In the genomic region with DNA sequence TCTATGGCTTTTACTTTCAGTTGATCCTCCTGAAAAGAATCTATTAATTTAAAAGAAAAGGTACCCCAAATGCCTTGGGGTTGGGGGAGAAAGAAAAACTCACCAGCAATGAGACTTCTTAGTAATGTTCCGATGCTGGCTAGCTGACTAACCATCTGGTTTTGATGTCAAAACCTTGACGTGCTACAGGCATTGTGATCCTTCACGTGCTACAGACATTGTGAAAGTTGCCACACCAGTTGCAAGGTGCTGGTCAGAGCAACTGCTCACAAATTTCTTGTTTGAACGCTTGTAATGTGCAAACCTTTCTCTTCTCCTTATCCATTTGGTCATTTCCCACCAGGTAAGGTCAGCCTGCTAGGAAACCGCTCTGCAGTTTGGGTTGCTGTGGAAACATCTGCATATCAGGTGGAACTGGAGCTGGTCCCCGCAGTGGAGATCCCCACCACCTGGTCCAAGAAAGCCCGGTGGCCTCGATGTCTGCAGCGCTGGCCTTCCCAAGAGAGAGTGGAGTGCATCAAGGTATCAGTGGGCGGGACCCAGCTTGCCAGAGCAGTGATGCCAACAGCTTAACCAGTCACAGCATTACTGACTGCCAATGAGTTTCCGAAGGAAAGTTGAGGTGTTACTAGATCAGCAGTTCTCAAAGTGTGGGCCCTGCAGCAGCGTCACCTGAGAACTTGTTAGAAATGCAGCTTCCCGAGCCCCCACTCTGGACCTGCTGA, we compare ENCODE assay signal across 18 cellular contexts. TPM values are rescaled to one million over a fixed set of nuclear protein-coding genes. Genes with fewer than 3 reads are reported as not detected.
A peak's percentile ranks its signal among the peaks of the same experiment; 100 is the strongest.
DNase-seq lines count a peak whose midpoint lies in the region; ATAC-seq and TF ChIP-seq lines count a peak whose summit lies in the region.
"Had no signal": no experiment of that assay in that cellular context is flagged by ENCODE, and none has a peak within 500 bp of the region (broad histone marks: within the 10 kb centered on the region; RNA-seq: fewer than 3 reads in every experiment).

No MANE protein-coding gene starts in this region.

- no peaks in the 10 kb centered on the region for H3K9me3 ChIP-seq in T-helper 17 cell (ENCODE audit: control insufficient read depth, low read length, poor library complexity, severe bottlenecking)

- H3K4me3 Mint-ChIP-seq in activated CD4-positive, alpha-beta memory T cell treated with anti-CD3 and anti-CD28 coated beads for 36 hours, result no peak overlapping the region
- H3K4me3 Mint-ChIP-seq in activated CD4-positive, alpha-beta memory T cell treated with anti-CD3 and anti-CD28 coated beads, Interleukin-2, amount 10 ng/mL, durations not matched to agents 7 days and 5 days, result no peak overlapping the region
- H3K4me3 Mint-ChIP-seq in T-helper 17 cell (no peak overlapping the region), osteocyte (ENCODE audit: unreplicated experiment) (no peak overlapping the region)
- no peak overlapping the region for H3K4me3 Mint-ChIP-seq in activated T-helper 1 cell treated with anti-CD3 and anti-CD28 coated beads, Interleukin-12 subunit alpha, Interleukin-12 subunit beta, Interleukin-2, Interleukin-4 antibody, amounts not matched to agents 30 ng/mL and 10 ng/mL and 1 ng/mL, durations not matched to agents 14 hours and 24 hours and 36 hours
- H3K4me3 Mint-ChIP-seq: IgD-negative memory B cell had no signal

- DNase-seq in activated CD4-positive, alpha-beta memory T cell treated with anti-CD3 and anti-CD28 coated beads for 36 hours, result peak; percentile 31
- DNase-seq in activated CD4-positive, alpha-beta memory T cell treated with anti-CD3 and anti-CD28 coated beads, Interleukin-2, amount 10 ng/mL, durations not matched to agents 7 days and 5 days, result no peak
- no peak for DNase-seq in T-helper 17 cell
- peak; percentile 33 for DNase-seq in ecto neural progenitor cell (ENCODE audit: low spot score)
- DNase-seq in osteocyte (ENCODE audit: extremely low spot score, unreplicated experiment), result peak; percentile 57
- DNase-seq in hypothalamus (lab: John Stamatoyannopoulos, UW), result no peak
- DNase-seq in activated T-helper 1 cell treated with anti-CD3 and anti-CD28 coated beads, Interleukin-12 subunit alpha, Interleukin-12 subunit beta, Interleukin-2, Interleukin-4 antibody, amounts not matched to agents 30 ng/mL and 10 ng/mL and 1 ng/mL, durations not matched to agents 14 hours and 24 hours and 36 hours (ENCODE audit: low spot score), result no peak
- DNase-seq: AML-193, Calu3, MV-4-11, NCI-H1417 treated with DMSO at 0.1 percent for 48 hours, NCI-H2029, NCI-H510A had no signal

- CTCF ChIA-PET in activated CD4-positive, alpha-beta memory T cell treated with anti-CD3 and anti-CD28 coated beads for 36 hours (lab: Charles Lee), result interaction anchor here (1.1 to 2.0 kb wide), 3 partner anchors 11 to 358 kb away, joined by 3 to 9 read pairs (median 5); no protein-coding TSS in a partner anchor
- CTCF ChIA-PET in activated CD4-positive, alpha-beta memory T cell treated with anti-CD3 and anti-CD28 coated beads, Interleukin-2, amount 10 ng/mL, durations not matched to agents 7 days and 5 days (lab: Charles Lee), result interaction anchor here (1.6 kb wide), 1 partner anchor 12 kb away, joined by 9 read pairs; no protein-coding TSS in a partner anchor

- peaks cover 24% of the 10 kb centered on the region for H3K27me3 Mint-ChIP-seq in activated CD4-positive, alpha-beta memory T cell treated with anti-CD3 and anti-CD28 coated beads for 36 hours
- H3K27me3 Mint-ChIP-seq in activated CD4-positive, alpha-beta memory T cell treated with anti-CD3 and anti-CD28 coated beads, Interleukin-2, amount 10 ng/mL, durations not matched to agents 7 days and 5 days, result peaks cover 26% of the 10 kb centered on the region
- H3K27me3 Mint-ChIP-seq in T-helper 17 cell (peaks cover 34% of the 10 kb centered on the region), osteocyte (ENCODE audit: unreplicated experiment) (peaks cover 59% of the 10 kb centered on the region)
- H3K27me3 Mint-ChIP-seq in activated T-helper 1 cell treated with anti-CD3 and anti-CD28 coated beads, Interleukin-12 subunit alpha, Interleukin-12 subunit beta, Interleukin-2, Interleukin-4 antibody, amounts not matched to agents 30 ng/mL and 10 ng/mL and 1 ng/mL, durations not matched to agents 14 hours and 24 hours and 36 hours (ENCODE audit: insufficient read depth), result peaks cover 22% of the 10 kb centered on the region

- TF ChIP-seq CTCF in osteocyte (IDR thresholded peaks at IDR 0.05), result no peak

- POLR2A ChIA-PET in activated CD4-positive, alpha-beta memory T cell treated with anti-CD3 and anti-CD28 coated beads for 36 hours (lab: Charles Lee), result no interaction called here
- POLR2A ChIA-PET in activated CD4-positive, alpha-beta memory T cell treated with anti-CD3 and anti-CD28 coated beads, Interleukin-2, amount 10 ng/mL, durations not matched to agents 7 days and 5 days (lab: Charles Lee), result interaction anchor here (0.9 kb wide), 1 partner anchor 11 kb away, joined by 3 read pairs; no protein-coding TSS in a partner anchor

- intact Hi-C loops in activated CD4-positive, alpha-beta memory T cell treated with anti-CD3 and anti-CD28 coated beads for 36 hours (cut with micrococcal nuclease), result loop anchor here (5.0 kb wide), 1 partner anchor 250 kb away; no protein-coding TSS in a partner anchor
- intact Hi-C loops in activated T-helper 1 cell treated with anti-CD3 and anti-CD28 coated beads, Interleukin-12 subunit alpha, Interleukin-12 subunit beta, Interleukin-2, Interleukin-4 antibody, amounts not matched to agents 30 ng/mL and 10 ng/mL and 1 ng/mL, durations not matched to agents 14 hours and 24 hours and 36 hours (cut with micrococcal nuclease), result loop anchor here (5.0 kb wide), 1 partner anchor 130 kb away; no protein-coding TSS in a partner anchor

- H3K9me3 Mint-ChIP-seq in activated CD4-positive, alpha-beta memory T cell treated with anti-CD3 and anti-CD28 coated beads for 36 hours, result no peaks in the 10 kb centered on the region
- no peaks in the 10 kb centered on the region for H3K9me3 Mint-ChIP-seq in activated CD4-positive, alpha-beta memory T cell treated with anti-CD3 and anti-CD28 coated beads, Interleukin-2, amount 10 ng/mL, durations not matched to agents 7 days and 5 days
- H3K9me3 Mint-ChIP-seq in osteocyte (ENCODE audit: unreplicated experiment), result no peaks in the 10 kb centered on the region
- no peaks in the 10 kb centered on the region for H3K9me3 Mint-ChIP-seq in activated T-helper 1 cell treated with anti-CD3 and anti-CD28 coated beads, Interleukin-12 subunit alpha, Interleukin-12 subunit beta, Interleukin-2, Interleukin-4 antibody, amounts not matched to agents 30 ng/mL and 10 ng/mL and 1 ng/mL, durations not matched to agents 14 hours and 24 hours and 36 hours
- H3K9me3 Mint-ChIP-seq: IgD-negative memory B cell had no signal

- no peak for ATAC-seq in T-helper 17 cell
- no peak for ATAC-seq in GM21529 (IDR thresholded peaks at IDR 0.05; ENCODE audit: unreplicated experiment)
- ATAC-seq: GM12878, HCT116 had no signal

- no peaks in the 10 kb centered on the region for H3K36me3 Mint-ChIP-seq in activated CD4-positive, alpha-beta memory T cell treated with anti-CD3 and anti-CD28 coated beads for 36 hours
- no peaks in the 10 kb centered on the region for H3K36me3 Mint-ChIP-seq in activated CD4-positive, alpha-beta memory T cell treated with anti-CD3 and anti-CD28 coated beads, Interleukin-2, amount 10 ng/mL, durations not matched to agents 7 days and 5 days (ENCODE audit: low read depth)
- H3K36me3 Mint-ChIP-seq in T-helper 17 cell (ENCODE audit: low read depth) (peaks cover 2% of the 10 kb centered on the region), osteocyte (ENCODE audit: unreplicated experiment) (no peaks in the 10 kb centered on the region)
- no peaks in the 10 kb centered on the region for H3K36me3 Mint-ChIP-seq in activated T-helper 1 cell treated with anti-CD3 and anti-CD28 coated beads, Interleukin-12 subunit alpha, Interleukin-12 subunit beta, Interleukin-2, Interleukin-4 antibody, amounts not matched to agents 30 ng/mL and 10 ng/mL and 1 ng/mL, durations not matched to agents 14 hours and 24 hours and 36 hours (ENCODE audit: low read depth)
- H3K36me3 Mint-ChIP-seq: IgD-negative memory B cell had no signal

- peaks cover 35% of the 10 kb centered on the region for H3K4me1 Mint-ChIP-seq in activated CD4-positive, alpha-beta memory T cell treated with anti-CD3 and anti-CD28 coated beads for 36 hours (ENCODE audit: low read depth)
- peaks cover 22% of the 10 kb centered on the region for H3K4me1 Mint-ChIP-seq in activated CD4-positive, alpha-beta memory T cell treated with anti-CD3 and anti-CD28 coated beads, Interleukin-2, amount 10 ng/mL, durations not matched to agents 7 days and 5 days
- H3K4me1 Mint-ChIP-seq in T-helper 17 cell (peaks cover 17% of the 10 kb centered on the region), osteocyte (ENCODE audit: unreplicated experiment) (peaks cover 12% of the 10 kb centered on the region)
- H3K4me1 Mint-ChIP-seq in activated T-helper 1 cell treated with anti-CD3 and anti-CD28 coated beads, Interleukin-12 subunit alpha, Interleukin-12 subunit beta, Interleukin-2, Interleukin-4 antibody, amounts not matched to agents 30 ng/mL and 10 ng/mL and 1 ng/mL, durations not matched to agents 14 hours and 24 hours and 36 hours (ENCODE audit: low read depth), result peaks cover 22% of the 10 kb centered on the region
- H3K4me1 Mint-ChIP-seq: IgD-negative memory B cell had no signal

- no peak overlapping the region for H3K27ac Mint-ChIP-seq in activated CD4-positive, alpha-beta memory T cell treated with anti-CD3 and anti-CD28 coated beads for 36 hours
- H3K27ac Mint-ChIP-seq in activated CD4-positive, alpha-beta memory T cell treated with anti-CD3 and anti-CD28 coated beads, Interleukin-2, amount 10 ng/mL, durations not matched to agents 7 days and 5 days, result no peak overlapping the region
- H3K27ac Mint-ChIP-seq in T-helper 17 cell (peak overlapping the region; percentile 9), osteocyte (ENCODE audit: unreplicated experiment) (no peak overlapping the region)
- H3K27ac Mint-ChIP-seq in activated T-helper 1 cell treated with anti-CD3 and anti-CD28 coated beads, Interleukin-12 subunit alpha, Interleukin-12 subunit beta, Interleukin-2, Interleukin-4 antibody, amounts not matched to agents 30 ng/mL and 10 ng/mL and 1 ng/mL, durations not matched to agents 14 hours and 24 hours and 36 hours, result no peak overlapping the region
- H3K27ac Mint-ChIP-seq: IgD-negative memory B cell had no signal

RNA-seq across cellular contexts. Expression of a gene that starts 16.1 kb away (rescaled TPM):
- total RNA-seq in activated CD4-positive, alpha-beta memory T cell treated with anti-CD3 and anti-CD28 coated beads for 36 hours, result not detected
- not detected for total RNA-seq in activated CD4-positive, alpha-beta memory T cell treated with anti-CD3 and anti-CD28 coated beads, Interleukin-2, amount 10 ng/mL, durations not matched to agents 7 days and 5 days
- not detected for total RNA-seq in T-helper 17 cell
- not detected in 2 replicates for total RNA-seq in osteocyte
- total RNA-seq in activated T-helper 1 cell treated with anti-CD3 and anti-CD28 coated beads, Interleukin-12 subunit alpha, Interleukin-12 subunit beta, Interleukin-2, Interleukin-4 antibody, amounts not matched to agents 30 ng/mL and 10 ng/mL and 1 ng/mL, durations not matched to agents 14 hours and 24 hours and 36 hours, result not detected in 2 replicates
- total RNA-seq: HT1080 had no signal

Comparison
In these comparisons a context has a peak if more than half of its experiments do, and no peak if none do; other contexts are left out.
1. DNase-seq: peak in activated CD4-positive, alpha-beta memory T cell treated with anti-CD3 and anti-CD28 coated beads for 36 hours (single experiment), ecto neural progenitor cell (single experiment) and osteocyte (single experiment); none in activated CD4-positive, alpha-beta memory T cell treated with anti-CD3 and anti-CD28 coated beads, Interleukin-2, amount 10 ng/mL, durations not matched to agents 7 days and 5 days (single experiment), T-helper 17 cell (0 of 3), hypothalamus (0 of 51) and activated T-helper 1 cell treated with anti-CD3 and anti-CD28 coated beads, Interleukin-12 subunit alpha, Interleukin-12 subunit beta, Interleukin-2, Interleukin-4 antibody, amounts not matched to agents 30 ng/mL and 10 ng/mL and 1 ng/mL, durations not matched to agents 14 hours and 24 hours and 36 hours (single experiment).